Comparison of ENCODE assay signal across 15 cellular contexts in the genomic region with DNA sequence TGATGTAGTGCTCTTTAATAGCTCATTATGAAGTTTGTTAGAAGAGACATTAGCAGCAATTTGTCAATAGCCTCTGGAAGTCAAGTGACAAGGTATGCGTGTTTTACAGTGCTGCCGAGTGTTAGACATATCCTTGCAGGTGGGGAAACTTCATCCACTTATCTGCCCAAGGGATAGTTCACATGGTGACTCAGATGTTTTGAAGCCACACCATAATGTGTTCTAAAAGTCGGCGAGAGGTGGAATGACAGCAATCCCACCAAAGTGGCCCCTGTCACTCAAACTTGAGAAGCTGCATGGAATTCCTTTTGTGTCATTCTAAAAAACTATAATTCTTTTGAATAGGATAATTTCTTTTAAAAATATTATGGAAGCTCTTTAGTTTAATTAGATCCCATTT.
"Had no signal": no experiment of that assay in that cellular context is flagged by ENCODE, and none has a peak within 500 bp of the region (broad histone marks: within the 10 kb centered on the region; RNA-seq: fewer than 3 reads in every experiment).

No MANE protein-coding gene starts in this region.

- H3K4me1 ChIP-seq: body of pancreas, esophagus squamous epithelium, lower lobe of right lung, pancreas, right lobe of liver, stomach had no signal

- H3K27me3 ChIP-seq: body of pancreas, pancreas, right lobe of liver, stomach had no signal

- ATAC-seq: body of pancreas; heart right ventricle; lower lobe of right lung; natural killer cell; pancreas; right lobe of liver; stimulated activated effector memory CD8-positive, alpha-beta T cell treated with anti-CD3 and anti-CD28 coated beads, Interleukin-12 subunit alpha, Interleukin-12 subunit beta, amount 100 ng/mL, for 72 hours had no signal

- H3K36me3 ChIP-seq: esophagus squamous epithelium, heart right ventricle, lower lobe of right lung, pancreas, right lobe of liver, stomach had no signal

- H3K27ac ChIP-seq: body of pancreas, esophagus squamous epithelium, heart right ventricle, lower lobe of right lung, pancreas, right lobe of liver, stomach had no signal

- DNase-seq: activated CD4-positive, alpha-beta T cell treated with anti-CD3 and anti-CD28 coated beads, Interleukin-2, amount 50 U/mL, for 4 hours; amniotic stem cell; body of pancreas; dermis blood vessel endothelial cell; effector memory CD4-positive, alpha-beta T cell; esophagus squamous epithelium; heart right ventricle; lower lobe of right lung; natural killer cell; pancreas; right lobe of liver; stimulated activated CD4-positive, alpha-beta T cell treated with anti-CD3 and anti-CD28 coated beads, Interleukin-4, amount 100 ng/mL, for 24 hours; stomach; T-helper 2 cell had no signal

- H3K9me3 ChIP-seq: body of pancreas, esophagus squamous epithelium, lower lobe of right lung, pancreas, right lobe of liver, stomach had no signal

- H3K4me3 ChIP-seq: body of pancreas, esophagus squamous epithelium, heart right ventricle, lower lobe of right lung, pancreas, right lobe of liver, stomach had no signal
